13 cellular contexts compared by ENCODE assay signal in genomic region chr3:15148614-15149013, GRCh38. TPM values are rescaled to one million over a fixed set of nuclear protein-coding genes. Genes with fewer than 3 reads are reported as not detected.
DNase-seq lines count a peak whose midpoint lies in the region; ATAC-seq and TF ChIP-seq lines count a peak whose summit lies in the region.
"Had no signal": no experiment of that assay in that cellular context is flagged by ENCODE, and none has a peak within 500 bp of the region (broad histone marks: within the 10 kb centered on the region; RNA-seq: fewer than 3 reads in every experiment).

No MANE protein-coding gene starts in this region.

- no peaks in the 10 kb centered on the region for H3K9me3 ChIP-seq in WERI-Rb-1 (ENCODE audit: severe bottlenecking)

- H3K4me3 Mint-ChIP-seq in Calu3 (ENCODE audit: low read depth, unreplicated experiment) = no peak overlapping the region

- DNase-seq in Calu3 (peak; percentile 3), HT1080 (ENCODE audit: low read depth) (peak; percentile 47), WERI-Rb-1 (peak; percentile 55), left colon (peak in 1 of 2 donors; percentile 3), sciatic nerve (ENCODE audit: low spot score) (no peak)
- DNase-seq in effector CD8-positive, alpha-beta T cell (lab: John Stamatoyannopoulos, UW) = no peak
- DNase-seq: activated T-cell treated with anti-CD3 and anti-CD28 coated beads, Interleukin-2, amount 50 U/mL, for 1 hour; DMS153; left ventricle myocardium superior; NCI-H187; SW 1271 had no signal

- H3K36me3 Mint-ChIP-seq in Calu3 (ENCODE audit: insufficient read depth, unreplicated experiment) = no peaks in the 10 kb centered on the region

- H3K27ac Mint-ChIP-seq in Calu3 (ENCODE audit: unreplicated experiment) = no peak overlapping the region

- intact Hi-C loops in Calu3 (cut with micrococcal nuclease; ENCODE audit: unreplicated experiment) (no loop called here), left colon (cut with DNase I, micrococcal nuclease) (no loop called here), sciatic nerve (cut with DNase I) (no loop called here)

- no TSS peak for BruUV-seq in Calu3 (replicated peaks; lab: Mats Ljungman, UMichigan)

- peak; percentile 66 for ATAC-seq in left colon
- no peak for ATAC-seq in sciatic nerve
- ATAC-seq in HG03135 (IDR thresholded peaks at IDR 0.05; ENCODE audit: unreplicated experiment) = no peak
- no peak for ATAC-seq in HG02623 (IDR thresholded peaks at IDR 0.05; ENCODE audit: unreplicated experiment)
- ATAC-seq: left ventricle myocardium superior had no signal

- no peaks in the 10 kb centered on the region for H3K4me1 Mint-ChIP-seq in Calu3 (ENCODE audit: low read depth, unreplicated experiment)

- H3K9me3 Mint-ChIP-seq in Calu3 (ENCODE audit: low read depth, unreplicated experiment) = no peaks in the 10 kb centered on the region

- H3K27me3 ChIP-seq in WERI-Rb-1 (ENCODE audit: insufficient read depth, low read depth, severe bottlenecking) = no peaks in the 10 kb centered on the region

- H3K36me3 ChIP-seq in WERI-Rb-1 = no peaks in the 10 kb centered on the region

- TF ChIP-seq CTCF in Calu3 (IDR thresholded peaks at IDR 0.05; ENCODE audit: unreplicated experiment) = no peak
- peak; percentile 46 for TF ChIP-seq CTCF in WERI-Rb-1 (IDR thresholded peaks at IDR 0.05; ENCODE audit: low read depth, low read length)

- H3K27me3 Mint-ChIP-seq in Calu3 (ENCODE audit: unreplicated experiment) = peaks cover 57% of the 10 kb centered on the region

- H3K4me3 ChIP-seq in WERI-Rb-1 (ENCODE audit: low read depth, low read length) = no peak overlapping the region

- CTCF ChIA-PET in Calu3 (lab: Charles Lee) = no interaction called here

- no peak overlapping the region for H3K27ac ChIP-seq in WERI-Rb-1

RNA-seq across cellular contexts. Expression of gene RBSN, which starts 49.7 kb away (rescaled TPM):
- total RNA-seq in Calu3 (2022) (18.9 and 21.2 TPM in 2 replicates), left colon (10 to 100 TPM; 13.8 to 15.7 TPM), sciatic nerve (38.9 TPM)
- 15.7 and 18.6 TPM in 2 replicates for total RNA-seq in HT1080 (2014; rRNA removed; shearing (Covaris generic))
- polyA plus RNA-seq in HT1080 (2015; cell fraction: cytosol; rRNA removed) = 7.6 and 9.6 TPM in 2 replicates
- polyA plus RNA-seq in HT1080 (2015; cell fraction: nucleus; rRNA removed) = 13.0 and 14.3 TPM in 2 replicates

RNA-seq across cellular contexts. Expression of gene CAPN7, which starts 57.4 kb away (rescaled TPM):
- total RNA-seq in Calu3 (2022) (24.1 and 24.8 TPM in 2 replicates), left colon (10 to 100 TPM; 33.6 to 39.0 TPM), sciatic nerve (68.4 TPM)
- total RNA-seq in HT1080 (2014; rRNA removed; shearing (Covaris generic)) = 17.4 and 20.8 TPM in 2 replicates
- polyA plus RNA-seq in HT1080 (2015; cell fraction: cytosol; rRNA removed) = 12.8 and 18.1 TPM in 2 replicates
- polyA plus RNA-seq in HT1080 (2015; cell fraction: nucleus; rRNA removed) = 23.6 and 29.2 TPM in 2 replicates

Comparison
In these comparisons a context has a peak if more than half of its experiments do, and no peak if none do; other contexts are left out.
1. DNase-seq: peak in Calu3 (single experiment), HT1080 (single experiment) and WERI-Rb-1 (single experiment); none in sciatic nerve (single experiment) and effector CD8-positive, alpha-beta T cell (single experiment).